Comparison of ENCODE assay signal across 11 cellular contexts in genomic region chr16:21647562-21648164, GRCh38. TPM values are rescaled to one million over a fixed set of nuclear protein-coding genes. Genes with fewer than 3 reads are reported as not detected.
A peak's percentile ranks its signal among the peaks of the same experiment; 100 is the strongest.
DNase-seq lines count a peak whose midpoint lies in the region; ATAC-seq, FAIRE-seq and TF ChIP-seq lines count a peak whose summit lies in the region.
"Had no signal": no experiment of that assay in that cellular context is flagged by ENCODE, and none has a peak within 500 bp of the region (broad histone marks: within the 10 kb centered on the region; RNA-seq: fewer than 3 reads in every experiment).

No MANE protein-coding gene starts in this region.

- H3K9me3 Mint-ChIP-seq in naive thymus-derived CD8-positive, alpha-beta T cell, result no peaks in the 10 kb centered on the region

- FAIRE-seq in H54 (lab: Jason Lieb, UNC), result no peak

- H3K4me3 Mint-ChIP-seq in naive thymus-derived CD8-positive, alpha-beta T cell, result peak overlapping the region in 9 of 10 donors; percentile 2 to 89 (median 68)

- ATAC-seq in GM18505 (IDR thresholded peaks at IDR 0.05; ENCODE audit: unreplicated experiment) (peak; percentile 4), GM21576 (IDR thresholded peaks at IDR 0.05; ENCODE audit: unreplicated experiment) (peak; percentile 2)
- peak in 1 of 2 donors; percentile 7 for ATAC-seq in naive thymus-derived CD8-positive, alpha-beta T cell

- peaks cover 0 to 4% (median 0%) of the 10 kb centered on the region in 3 donors for H3K36me3 Mint-ChIP-seq in naive thymus-derived CD8-positive, alpha-beta T cell

- H3K27me3 Mint-ChIP-seq in naive thymus-derived CD8-positive, alpha-beta T cell, result no peaks in the 10 kb centered on the region

- peaks cover 12 to 86% (median 54%) of the 10 kb centered on the region in 4 donors for H3K4me1 Mint-ChIP-seq in naive thymus-derived CD8-positive, alpha-beta T cell

- H3K27ac Mint-ChIP-seq in naive thymus-derived CD8-positive, alpha-beta T cell, result peak overlapping the region; percentile 93 to 98 (median 96)

- peak; percentile 63 for DNase-seq in SW480 (ENCODE audit: low spot score)
- DNase-seq in naive thymus-derived CD8-positive, alpha-beta T cell, result no peak
- DNase-seq in H54 (ENCODE audit: insufficient read length, low spot score), result no peak
- no peak for DNase-seq in dermis blood vessel endothelial cell
- DNase-seq in NCI-H226, result no peak
- DNase-seq: effector CD8-positive, alpha-beta T cell; heart left ventricle; midbrain; NCI-H1930 had no signal

- TF ChIP-seq POLR2A in GM18505 (IDR thresholded peaks at IDR 0.05; ENCODE audit: borderline replicate concordance, extremely low read depth, insufficient read depth, insufficient read length), result no peak
- TF ChIP-seq POLR2A in H54 (IDR thresholded peaks at IDR 0.05; ENCODE audit: low read depth, low read length), result no peak

- POLR2A ChIA-PET in naive thymus-derived CD8-positive, alpha-beta T cell (lab: Charles Lee), result interaction anchor here (1.0 to 4.7 kb wide), 4 partner anchors 14 to 50 kb away, joined by 3 to 40 read pairs (median 4); partner anchors contain the start of gene METTL9

RNA-seq across cellular contexts. Expression of gene IGSF6, which starts 4.7 kb away (rescaled TPM):
- total RNA-seq in naive thymus-derived CD8-positive, alpha-beta T cell, result under 1 TPM; 0.57 to 0.69 TPM
- polyA plus RNA-seq in naive thymus-derived CD8-positive, alpha-beta T cell, result under 1 TPM; 0.16 to 0.28 (median 0.22) TPM
- total RNA-seq in dermis blood vessel endothelial cell, result not detected in 2 replicates

RNA-seq across cellular contexts. Expression of gene OTOA, which starts 16.1 kb away (rescaled TPM):
- total RNA-seq in naive thymus-derived CD8-positive, alpha-beta T cell, result under 1 TPM in 1 of 2 experiments, not detected in 1; 0.14 TPM
- polyA plus RNA-seq in naive thymus-derived CD8-positive, alpha-beta T cell, result not detected
- 0.09 TPM in 1 of 2 replicates, not detected in the other for total RNA-seq in dermis blood vessel endothelial cell

RNA-seq across cellular contexts. Expression of gene METTL9, which starts 48.3 kb away (rescaled TPM):
- 10 to 100 TPM; 80.9 to 81.7 TPM for total RNA-seq in naive thymus-derived CD8-positive, alpha-beta T cell
- 100 to 1,000 TPM; 100 to 156 (median 117) TPM for polyA plus RNA-seq in naive thymus-derived CD8-positive, alpha-beta T cell
- total RNA-seq in dermis blood vessel endothelial cell, result 200 and 265 TPM in 2 replicates
